ENCODE assay signal across 8 cellular contexts in genomic region chr18:5073026-5073944, GRCh38.
DNase-seq lines count a peak whose midpoint lies in the region; ATAC-seq and TF ChIP-seq lines count a peak whose summit lies in the region.

No MANE protein-coding gene starts in this region.

- H3K4me1 ChIP-seq in heart left ventricle = no peaks in the 10 kb centered on the region

- in situ Hi-C loops in G401 (cut with HindIII; ENCODE audit: low sequenced_read_pairs) = no loop called here

- DNase-seq in G401 (ENCODE audit: low spot score) (peak; percentile 76), HFFc6 (peak; percentile 19), NCI-H1694 treated with DMSO at 0.1 percent for 48 hours (lab: John Stamatoyannopoulos, UW) (peak; percentile 52), WERI-Rb-1 (peak; percentile 36), heart left ventricle (peak in 1 of 5 donors; percentile 9), lower leg skin (ENCODE audit: low spot score in 2 of 2) (no peak)
- peak in 2 of 3 experiments; percentile 2 to 4 for DNase-seq in stimulated activated CD4-positive, alpha-beta T cell treated with anti-CD3 and anti-CD28 coated beads, TNF-alpha, amount 100 ng/mL, for 24 hours (ENCODE audit: low read depth in 3 of 3)

- no peaks in the 10 kb centered on the region for H3K36me3 ChIP-seq in WERI-Rb-1
- no peaks in the 10 kb centered on the region for H3K36me3 ChIP-seq in heart left ventricle

- TF ChIP-seq CTCF in 22Rv1 (IDR thresholded peaks at IDR 0.05) (peak; percentile 82), HFFc6 (IDR thresholded peaks at IDR 0.05) (peak; percentile 68), WERI-Rb-1 (IDR thresholded peaks at IDR 0.05; ENCODE audit: low read depth, low read length) (peak; percentile 82), heart left ventricle (IDR thresholded peaks at IDR 0.05) (peak in 11 of 12 donors; percentile 26 to 70 (median 51)), lower leg skin (IDR thresholded peaks at IDR 0.05) (no peak)

- H3K4me1 Mint-ChIP-seq in HFFc6 (ENCODE audit: low read depth) = no peaks in the 10 kb centered on the region

- 35 to 44% (median 38%) methylated on average over 9 of the region's 9 CpGs for WGBS in heart left ventricle, 4 donors
- WGBS in lower leg skin, 2 donors = 33 to 39% methylated on average over 9 of the region's 9 CpGs

- H3K4me3 ChIP-seq in WERI-Rb-1 (ENCODE audit: low read depth, low read length) (no peak overlapping the region), heart left ventricle (no peak overlapping the region), lower leg skin (ENCODE audit: low read depth, poor library complexity, severe bottlenecking) (no peak overlapping the region)

- ATAC-seq in heart left ventricle = peak in 3 of 4 donors; percentile 56 to 83 (median 72)

- H3K27me3 Mint-ChIP-seq in HFFc6 (ENCODE audit: insufficient read depth) = no peaks in the 10 kb centered on the region; the same call in 1 of the 2 replicates

- intact Hi-C loops in heart left ventricle (cut with DNase I) (loop anchor here in 4 of 10 donors (5.0 to 10.0 kb wide), 4 partner anchors 769 to 1812 kb away; no protein-coding TSS in a partner anchor), lower leg skin (cut with DNase I; ENCODE audit: low total_unique reads) (no loop called here)

- H3K9me3 ChIP-seq in WERI-Rb-1 (ENCODE audit: severe bottlenecking) = no peaks in the 10 kb centered on the region
- no peaks in the 10 kb centered on the region for H3K9me3 ChIP-seq in heart left ventricle

- H3K36me3 Mint-ChIP-seq in HFFc6 (ENCODE audit: low read depth) = no peaks in the 10 kb centered on the region

- H3K9me3 Mint-ChIP-seq in HFFc6 = peaks cover 1% of the 10 kb centered on the region; the same call in 1 of the 2 replicates

- H3K4me3 Mint-ChIP-seq in HFFc6 = no peak overlapping the region

- H3K27ac ChIP-seq in 22Rv1 (no peak overlapping the region), WERI-Rb-1 (no peak overlapping the region), heart left ventricle (no peak overlapping the region)

- H3K27ac Mint-ChIP-seq in HFFc6 = no peak overlapping the region

- peaks cover 3% of the 10 kb centered on the region for H3K27me3 ChIP-seq in WERI-Rb-1 (ENCODE audit: insufficient read depth, low read depth, severe bottlenecking)
- peaks cover 0 to 3% (median 0%) of the 10 kb centered on the region in 9 donors for H3K27me3 ChIP-seq in heart left ventricle

- TF ChIP-seq POLR2A in heart left ventricle (IDR thresholded peaks at IDR 0.05) (no peak), lower leg skin (IDR thresholded peaks at IDR 0.05) (no peak)

Comparison
In these comparisons a context has a peak if more than half of its experiments do, and no peak if none do; other contexts are left out.
1. CTCF ChIP-seq: peak in 22Rv1 (single experiment), HFFc6 (single experiment), WERI-Rb-1 (single experiment) and heart left ventricle (11 of 12); none in lower leg skin (0 of 3).
2. DNase-seq: peak in G401 (single experiment), HFFc6 (single experiment), NCI-H1694 treated with DMSO at 0.1 percent for 48 hours (single experiment), WERI-Rb-1 (single experiment) and stimulated activated CD4-positive, alpha-beta T cell treated with anti-CD3 and anti-CD28 coated beads, TNF-alpha, amount 100 ng/mL, for 24 hours (2 of 3); none in lower leg skin (0 of 2).